ENCODE assay signal across 21 cellular contexts in genomic region chr14:104158827-104159798, GRCh38. TPM values are rescaled to one million over a fixed set of nuclear protein-coding genes. Genes with fewer than 3 reads are reported as not detected.
A peak's percentile ranks its signal among the peaks of the same experiment; 100 is the strongest.
DNase-seq lines count a peak whose midpoint lies in the region; ATAC-seq and FAIRE-seq lines count a peak whose summit lies in the region.
"Had no signal": no experiment of that assay in that cellular context is flagged by ENCODE, and none has a peak within 500 bp of the region (broad histone marks: within the 10 kb centered on the region; RNA-seq: fewer than 3 reads in every experiment).

No MANE protein-coding gene starts in this region.

- H3K4me1 ChIP-seq in BLaER1 (peaks cover 75% of the 10 kb centered on the region), SJCRH30 (no peaks in the 10 kb centered on the region)

- H3K27ac ChIP-seq in BLaER1 (peak overlapping the region; percentile 13; the same call in 1 of the 2 replicates), SJCRH30 (no peak overlapping the region)
- H3K27ac ChIP-seq: tibial nerve had no signal

- H3K4me2 ChIP-seq in BLaER1 = peak overlapping the region; percentile 40

- H3K4me3 ChIP-seq in BLaER1 (no peak overlapping the region), SJCRH30 (no peak overlapping the region)
- H3K4me3 ChIP-seq: tibial nerve had no signal

- ATAC-seq in GM18520 (IDR thresholded peaks at IDR 0.05; ENCODE audit: unreplicated experiment) (no peak), GM21529 (IDR thresholded peaks at IDR 0.05; ENCODE audit: unreplicated experiment) (no peak)
- ATAC-seq: CD8-positive, alpha-beta T cell; stimulated activated memory B cell treated with anti-CD40 and anti-IgM and Interleukin-4, amounts not matched to agents 10 μg/mL and 1 μg/mL and 100 μg/mL, for 72 hours had no signal

- H3K9ac ChIP-seq in BLaER1 = no peak overlapping the region

- DNase-seq in SK-N-DZ (ENCODE audit: low spot score) (peak; percentile 72), frontal cortex (ENCODE audit: low spot score in 2 of 2) (peak; percentile 61 to 75), medulla oblongata (ENCODE audit: extremely low spot score) (peak; percentile 18), SJCRH30 (no peak), NCI-H526 (lab: John Stamatoyannopoulos, UW) (no peak)
- DNase-seq: activated CD4-positive, alpha-beta T cell treated with anti-CD3 and anti-CD28 coated beads for 4 hours; activated CD8-positive, alpha-beta memory T cell treated with anti-CD3 and anti-CD28 coated beads, Interleukin-2, amount 50 U/mL, for 4 hours; activated gamma-delta T cell; amniotic stem cell; CD8-positive, alpha-beta T cell; NCI-H1694 treated with DMSO at 0.1 percent for 48 hours; NCI-H446 treated with DMSO at 0.1 percent for 48 hours; stimulated activated CD4-positive, alpha-beta T cell treated with anti-CD3 and anti-CD28 coated beads, Interleukin-15, amount 100 ng/mL, for 24 hours; T1000 had no signal

- no peaks in the 10 kb centered on the region for H3K9me3 ChIP-seq in BLaER1
- no peaks in the 10 kb centered on the region for H3K9me3 ChIP-seq in SJCRH30 (replicated peaks)
- H3K9me3 ChIP-seq: tibial nerve had no signal

- FAIRE-seq in frontal cortex (lab: Jason Lieb, UNC) = no peak
- FAIRE-seq: H1 had no signal

- H3K36me3 ChIP-seq in BLaER1 = peaks cover 32% of the 10 kb centered on the region; the same call in 1 of the 2 replicates
- H3K36me3 ChIP-seq in SJCRH30 = peaks cover 27% of the 10 kb centered on the region

- H3K27me3 ChIP-seq in BLaER1 (no peaks in the 10 kb centered on the region), SJCRH30 (no peaks in the 10 kb centered on the region)
- H3K27me3 ChIP-seq: tibial nerve had no signal

- H4K20me1 ChIP-seq in BLaER1 = peaks cover 77% of the 10 kb centered on the region

RNA-seq across cellular contexts. Expression of gene KIF26A, which starts 20.7 kb away (rescaled TPM):
- 18.6 and 26.8 TPM in 2 replicates for polyA plus RNA-seq in SK-N-DZ (2014; cell fraction: cytosol; rRNA removed)
- polyA plus RNA-seq in SK-N-DZ (2014; cell fraction: nucleus; rRNA removed) = 31.9 and 35.6 TPM in 2 replicates
- 13.0 TPM for total RNA-seq in frontal cortex
- 68.2 and 72.1 TPM in 2 replicates for total RNA-seq in SJCRH30 (2014; rRNA removed; shearing (Covaris generic))
- polyA plus RNA-seq: AG04450 had no signal

Comparison
In these comparisons a context has a peak if more than half of its experiments do, and no peak if none do; other contexts are left out.
1. DNase-seq: peak in SK-N-DZ (single experiment), frontal cortex (2 of 2) and medulla oblongata (single experiment); none in SJCRH30 (0 of 2) and NCI-H526 (0 of 2).